Comparison of ENCODE assay signal across 10 cellular contexts in genomic region chr18:76923485-76924085, GRCh38.
DNase-seq lines count a peak whose midpoint lies in the region; ATAC-seq, FAIRE-seq and TF ChIP-seq lines count a peak whose summit lies in the region.
"Had no signal": no experiment of that assay in that cellular context is flagged by ENCODE, and none has a peak within 500 bp of the region (broad histone marks: within the 10 kb centered on the region; RNA-seq: fewer than 3 reads in every experiment).

No MANE protein-coding gene starts in this region.

- no peak overlapping the region for H2AFZ ChIP-seq in Karpas-422 (ENCODE audit: low read length)

- TF ChIP-seq POLR2A in body of pancreas (IDR thresholded peaks at IDR 0.05), result no peak
- no peak for TF ChIP-seq POLR2A in GM12892 (IDR thresholded peaks at IDR 0.05; ENCODE audit: low read depth, low read length)

- no peak overlapping the region for H3K4me2 ChIP-seq in Karpas-422 (ENCODE audit: low read depth, low read length, poor library complexity, severe bottlenecking)

- no peaks in the 10 kb centered on the region for H3K9me2 ChIP-seq in Karpas-422 (replicated peaks; ENCODE audit: insufficient read depth, low read length)

- no peak overlapping the region for H3K9ac ChIP-seq in Karpas-422 (ENCODE audit: low read length)

- no peaks in the 10 kb centered on the region for H4K20me1 ChIP-seq in Karpas-422 (ENCODE audit: insufficient read depth, low read depth, low read length)

- H3K27me3 ChIP-seq in Karpas-422 (ENCODE audit: low read length) (no peaks in the 10 kb centered on the region), body of pancreas (no peaks in the 10 kb centered on the region)
- H3K27me3 ChIP-seq: esophagus squamous epithelium had no signal

- DNase-seq in Daoy (ENCODE audit: low read depth), result peak; percentile 22
- peak; percentile 56 for DNase-seq in Karpas-422
- DNase-seq in body of pancreas, result peak in 2 of 4 donors; percentile 26 to 45
- peak; percentile 25 to 29 for DNase-seq in lung microvascular endothelial cell (ENCODE audit: low read depth in 2 of 2)
- DNase-seq in RPMI8226, result no peak
- no peak for DNase-seq in GM12892 (ENCODE audit: insufficient read length)
- DNase-seq: activated CD4-positive, alpha-beta T cell treated with anti-CD3 and anti-CD28 coated beads for 36 hours; esophagus squamous epithelium had no signal

- no peak for FAIRE-seq in GM12892 (lab: Jason Lieb, UNC)

- peaks cover 61% of the 10 kb centered on the region for H3K36me3 ChIP-seq in Karpas-422 (ENCODE audit: insufficient read depth, low read length)
- peaks cover 7 to 28% of the 10 kb centered on the region in 2 donors for H3K36me3 ChIP-seq in body of pancreas (replicated peaks in 1 of 2; ENCODE audit: insufficient read depth in 1 of 2, low read depth in 2 of 2)

- WGBS in body of pancreas, 2 donors, result 73 to 75% methylated on average over 3 of the region's 3 CpGs

- H3K27ac ChIP-seq in Karpas-422 (ENCODE audit: low read length), result peak overlapping the region; percentile 9
- H3K27ac ChIP-seq in body of pancreas, result no peak overlapping the region
- H3K27ac ChIP-seq: esophagus squamous epithelium had no signal

- H3K4me1 ChIP-seq in Karpas-422 (ENCODE audit: low read length), result peaks cover 29% of the 10 kb centered on the region
- no peaks in the 10 kb centered on the region for H3K4me1 ChIP-seq in body of pancreas
- H3K4me1 ChIP-seq: esophagus squamous epithelium had no signal

- ATAC-seq in body of pancreas, result no peak
- ATAC-seq in GM18873 (IDR thresholded peaks at IDR 0.05; ENCODE audit: low FRiP score, unreplicated experiment), result no peak
- no peak for ATAC-seq in GM21381 (IDR thresholded peaks at IDR 0.05; ENCODE audit: unreplicated experiment)
- ATAC-seq: activated CD4-positive, alpha-beta T cell treated with anti-CD3 and anti-CD28 coated beads for 36 hours had no signal

- TF ChIP-seq CTCF in body of pancreas (IDR thresholded peaks at IDR 0.05), result peak in 4 of 7 experiments; percentile 23 to 36 (median 26)

- H3K9me3 ChIP-seq in Karpas-422 (ENCODE audit: low read length) (no peaks in the 10 kb centered on the region), body of pancreas (no peaks in the 10 kb centered on the region)
- H3K9me3 ChIP-seq: esophagus squamous epithelium had no signal

- no peak overlapping the region for H3K4me3 ChIP-seq in Karpas-422 (ENCODE audit: low read length)
- no peak overlapping the region for H3K4me3 ChIP-seq in body of pancreas
- H3K4me3 ChIP-seq: esophagus squamous epithelium had no signal

- intact Hi-C loops in body of pancreas (cut with DNase I), result no loop called here

- H3K79me2 ChIP-seq in Karpas-422 (ENCODE audit: low read length), result peaks cover 35% of the 10 kb centered on the region

Comparison
In these comparisons a context has a peak if more than half of its experiments do, and no peak if none do; other contexts are left out.
1. DNase-seq: peak in Daoy (single experiment), Karpas-422 (single experiment) and lung microvascular endothelial cell (2 of 2); none in RPMI8226 (single experiment) and GM12892 (single experiment).